11 cellular contexts compared by ENCODE assay signal in genomic region chr15:85749261-85750151, GRCh38. TPM values are rescaled to one million over a fixed set of nuclear protein-coding genes. Genes with fewer than 3 reads are reported as not detected.
DNase-seq lines count a peak whose midpoint lies in the region; ATAC-seq and TF ChIP-seq lines count a peak whose summit lies in the region.
"Had no signal": no experiment of that assay in that cellular context is flagged by ENCODE, and none has a peak within 500 bp of the region (broad histone marks: within the 10 kb centered on the region; RNA-seq: fewer than 3 reads in every experiment).

No MANE protein-coding gene starts in this region.

- in situ Hi-C loops in transverse colon (cut with MboI; ENCODE audit: low pct_ligation_motif_present in 1 of 4, low pct_unique_long_range_greater_than_20kb in 1 of 4, low sequenced_read_pairs in 3 of 4), result loop anchor here in 3 of 4 donors (10.0 to 25.0 kb wide), 2 partner anchors 85 to 262 kb away; no protein-coding TSS in a partner anchor

- H3K4me3 Mint-ChIP-seq in activated T-cell treated with anti-CD3 and anti-CD28 coated beads, Interleukin-2, amount 50 U/mL, for 4 hours, result no peak overlapping the region
- peak overlapping the region in 1 of 8 donors; percentile 23 for H3K4me3 Mint-ChIP-seq in naive B cell

- H3K9me3 ChIP-seq in esophagus muscularis mucosa (no peaks in the 10 kb centered on the region), transverse colon (no peaks in the 10 kb centered on the region), MM.1S (replicated peaks; ENCODE audit: insufficient read depth, low read length) (no peaks in the 10 kb centered on the region), hepatocyte (ENCODE audit: low read depth) (no peaks in the 10 kb centered on the region)

- H4K20me1 ChIP-seq in MM.1S (ENCODE audit: insufficient read depth, low read length) (no peaks in the 10 kb centered on the region), hepatocyte (ENCODE audit: insufficient read depth, poor library complexity, severe bottlenecking) (no peaks in the 10 kb centered on the region)

- no peaks in the 10 kb centered on the region for H3F3A ChIP-seq in MM.1S (ENCODE audit: insufficient read depth, low read length)

- peaks cover 14% of the 10 kb centered on the region for H3K4me1 Mint-ChIP-seq in activated T-cell treated with anti-CD3 and anti-CD28 coated beads, Interleukin-2, amount 50 U/mL, for 4 hours (ENCODE audit: low read depth)
- peaks cover 4 to 6% (median 5%) of the 10 kb centered on the region in 3 donors for H3K4me1 Mint-ChIP-seq in naive B cell

- 39% methylated on average over 16 of the region's 21 CpGs for WGBS in esophagus muscularis mucosa
- 84 to 88% methylated on average over 5 to 21 of the region's 21 CpGs for WGBS in transverse colon (ENCODE audit: low coverage in 1 of 2), 2 donors
- 89% methylated on average over 20 of the region's 21 CpGs for WGBS in hepatocyte (ENCODE audit: low lambda C conversion rate, missing lambda C conversion rate)

- intact Hi-C loops in esophagus muscularis mucosa (cut with DNase I), result loop anchor here (5.0 kb wide), 1 partner anchor 43 kb away; the partner anchor contains the start of gene KLHL25
- intact Hi-C loops in transverse colon (cut with DNase I; ENCODE audit: low total_unique reads), result no loop called here

- no peaks in the 10 kb centered on the region for H3K9me2 ChIP-seq in MM.1S (replicated peaks; ENCODE audit: insufficient read depth, low read length)
- H3K9me2 ChIP-seq in hepatocyte (replicated peaks; ENCODE audit: insufficient read depth), result no peaks in the 10 kb centered on the region

- H3K36me3 ChIP-seq in esophagus muscularis mucosa, result peaks cover 29 to 45% (median 43%) of the 10 kb centered on the region in 4 donors
- H3K36me3 ChIP-seq in transverse colon, result peaks cover 0 to 30% (median 15%) of the 10 kb centered on the region in 4 donors
- H3K36me3 ChIP-seq in MM.1S (replicated peaks; ENCODE audit: insufficient read depth, low read length), result no peaks in the 10 kb centered on the region; the same call in 1 of the 2 replicates
- H3K36me3 ChIP-seq in hepatocyte (replicated peaks; ENCODE audit: insufficient read depth, low read depth), result no peaks in the 10 kb centered on the region

- H3K4me1 ChIP-seq in esophagus muscularis mucosa (peaks cover 47 to 70% (median 60%) of the 10 kb centered on the region in 4 donors), transverse colon (peaks cover 0 to 25% (median 16%) of the 10 kb centered on the region in 4 donors), MM.1S (ENCODE audit: low read length) (no peaks in the 10 kb centered on the region), hepatocyte (ENCODE audit: insufficient read depth) (peaks cover 3% of the 10 kb centered on the region)

- DNase-seq in activated T-cell treated with anti-CD3 and anti-CD28 coated beads, Interleukin-2, amount 50 U/mL, for 1 hour, result peak; percentile 20
- no peak for DNase-seq in activated T-cell treated with anti-CD3 and anti-CD28 coated beads, Interleukin-2, amount 50 U/mL, for 4 hours
- no peak for DNase-seq in esophagus muscularis mucosa (ENCODE audit: extremely low spot score)
- no peak for DNase-seq in naive B cell
- no peak for DNase-seq in transverse colon
- DNase-seq in foreskin melanocyte, result no peak
- DNase-seq in MM.1S, result no peak
- no peak for DNase-seq in hepatocyte (ENCODE audit: low spot score)
- DNase-seq: KG1 had no signal

- no peak for ATAC-seq in activated T-cell treated with anti-CD3 and anti-CD28 coated beads, Interleukin-2, amount 50 U/mL, for 4 hours
- ATAC-seq in naive B cell (ENCODE audit: low read depth in 2 of 2), result no peak
- ATAC-seq: HCT116 had no signal

- no peaks in the 10 kb centered on the region for H3K9me3 Mint-ChIP-seq in activated T-cell treated with anti-CD3 and anti-CD28 coated beads, Interleukin-2, amount 50 U/mL, for 4 hours
- no peaks in the 10 kb centered on the region for H3K9me3 Mint-ChIP-seq in naive B cell

- TF ChIP-seq EP300 in esophagus muscularis mucosa (IDR thresholded peaks at IDR 0.05), result no peak
- no peak for TF ChIP-seq EP300 in transverse colon (IDR thresholded peaks at IDR 0.05; ENCODE audit: low read depth)

- no peak for TF ChIP-seq POLR2A in esophagus muscularis mucosa (IDR thresholded peaks at IDR 0.05; ENCODE audit: low read depth)
- no peak for TF ChIP-seq POLR2A in transverse colon (IDR thresholded peaks at IDR 0.05)

- peak overlapping the region; percentile 78 to 85 (median 81) for H3K27ac ChIP-seq in esophagus muscularis mucosa (replicated peaks in 1 of 4)
- H3K27ac ChIP-seq in transverse colon, result peak overlapping the region; percentile 64 to 78 (median 70)
- H3K27ac ChIP-seq in MM.1S (ENCODE audit: low read length), result no peak overlapping the region
- H3K27ac ChIP-seq in hepatocyte, result no peak overlapping the region

- TF ChIP-seq CTCF in esophagus muscularis mucosa (IDR thresholded peaks at IDR 0.05) (no peak), transverse colon (IDR thresholded peaks at IDR 0.05) (no peak), MM.1S (IDR thresholded peaks at IDR 0.05; ENCODE audit: low read length) (no peak), hepatocyte (IDR thresholded peaks at IDR 0.05; ENCODE audit: poor library complexity) (no peak)

- H3K27me3 ChIP-seq in esophagus muscularis mucosa (no peaks in the 10 kb centered on the region), transverse colon (no peaks in the 10 kb centered on the region), MM.1S (replicated peaks; ENCODE audit: insufficient read depth, low read length) (no peaks in the 10 kb centered on the region), hepatocyte (no peaks in the 10 kb centered on the region)

- H3K36me3 Mint-ChIP-seq in activated T-cell treated with anti-CD3 and anti-CD28 coated beads, Interleukin-2, amount 50 U/mL, for 4 hours (ENCODE audit: insufficient read depth), result peaks cover 13% of the 10 kb centered on the region
- H3K36me3 Mint-ChIP-seq in naive B cell, result peaks cover 0 to 1% of the 10 kb centered on the region in 2 donors

- H3K27me3 Mint-ChIP-seq in activated T-cell treated with anti-CD3 and anti-CD28 coated beads, Interleukin-2, amount 50 U/mL, for 4 hours (ENCODE audit: low read depth), result no peaks in the 10 kb centered on the region
- H3K27me3 Mint-ChIP-seq in naive B cell, result no peaks in the 10 kb centered on the region

- no peak overlapping the region for H3K4me2 ChIP-seq in MM.1S (ENCODE audit: low read depth, low read length)
- no peak overlapping the region for H3K4me2 ChIP-seq in hepatocyte

- H3K4me3 ChIP-seq in esophagus muscularis mucosa (peak overlapping the region; percentile 9 to 41 (median 36)), transverse colon (peak overlapping the region in 1 of 4 donors; percentile 9), MM.1S (ENCODE audit: low read length) (no peak overlapping the region), hepatocyte (no peak overlapping the region)
- H3K4me3 ChIP-seq: GM12878 had no signal

- peak overlapping the region in 5 of 6 donors; percentile 31 to 83 (median 79) for H3K27ac Mint-ChIP-seq in naive B cell

- H2AFZ ChIP-seq in MM.1S (ENCODE audit: low read length) (no peak overlapping the region), hepatocyte (no peak overlapping the region)

- no peak overlapping the region for H3K9ac ChIP-seq in MM.1S (ENCODE audit: low read length)

- H3K79me2 ChIP-seq in MM.1S (ENCODE audit: low read length), result no peaks in the 10 kb centered on the region
- H3K79me2 ChIP-seq in hepatocyte, result no peaks in the 10 kb centered on the region

RNA-seq across cellular contexts. Expression of gene KLHL25, which starts 45.2 kb away (rescaled TPM):
- 1 to 10 TPM; 3.3 to 5.1 (median 3.8) TPM for total RNA-seq in activated T-cell treated with anti-CD3 and anti-CD28 coated beads, Interleukin-2, amount 50 U/mL, for 4 hours
- 10 to 100 TPM; 10.8 to 24.4 (median 12.0) TPM for total RNA-seq in esophagus muscularis mucosa
- under 1 TPM; 0.21 to 0.63 (median 0.36) TPM for polyA plus RNA-seq in naive B cell (ENCODE audit: low read depth in 6 of 6)
- 10 to 100 TPM; 10.1 to 36.0 (median 10.8) TPM for total RNA-seq in transverse colon
- 5.9 and 10.0 TPM in 2 replicates for total RNA-seq in hepatocyte
- 3.7 and 3.9 TPM in 2 replicates for polyA plus RNA-seq in hepatocyte

Comparison
In these comparisons a context has a peak if more than half of its experiments do, and no peak if none do; other contexts are left out.
1. H3K27ac ChIP-seq: peak in esophagus muscularis mucosa (4 of 4) and transverse colon (4 of 4); none in MM.1S (single experiment) and hepatocyte (single experiment).
2. H3K4me3 ChIP-seq: peak in esophagus muscularis mucosa (4 of 4); none in MM.1S (single experiment) and hepatocyte (single experiment).